ENCODE assay signal across 29 cellular contexts in the genomic region with DNA sequence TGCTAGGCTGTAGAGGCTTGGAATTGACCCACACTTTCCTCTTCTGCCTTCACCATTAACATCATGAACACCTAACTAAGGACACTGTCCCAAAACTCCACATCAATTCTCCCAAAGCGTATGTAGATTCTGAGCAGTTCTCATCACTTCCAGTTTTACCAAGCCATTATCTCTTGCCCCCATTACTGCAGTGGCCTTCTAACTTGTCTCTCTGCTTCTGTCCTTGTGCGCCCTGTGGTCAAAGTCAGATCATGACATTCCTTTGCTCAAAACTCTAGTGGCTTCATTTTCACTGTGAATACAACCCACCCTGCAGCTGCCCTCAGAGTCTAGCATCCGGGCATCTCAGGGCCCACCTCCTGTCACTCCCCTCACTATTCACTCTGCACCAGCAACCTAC.
"Had no signal": no experiment of that assay in that cellular context is flagged by ENCODE, and none has a peak within 500 bp of the region (broad histone marks: within the 10 kb centered on the region; RNA-seq: fewer than 3 reads in every experiment).

No MANE protein-coding gene starts in this region.

- H3K4me1 Mint-ChIP-seq: stimulated activated effector memory CD8-positive, alpha-beta T cell treated with anti-CD3 and anti-CD28 coated beads, Interleukin-12 subunit alpha, Interleukin-12 subunit beta, amount 100 ng/mL, for 72 hours; stimulated activated memory B cell treated with anti-CD40 and anti-IgM and Interleukin-4, amounts not matched to agents 10 μg/mL and 1 μg/mL and 100 μg/mL, for 72 hours; stimulated activated naive B cell treated with anti-CD40 and anti-IgM and Interleukin-4, amounts not matched to agents 10 μg/mL and 1 μg/mL and 100 μg/mL, for 72 hours; stimulated activated naive CD8-positive, alpha-beta T cell treated with anti-CD3 and anti-CD28 coated beads, Interleukin-15, amount 100 ng/mL, for 72 hours had no signal

- H3K4me3 Mint-ChIP-seq: stimulated activated effector memory CD8-positive, alpha-beta T cell treated with anti-CD3 and anti-CD28 coated beads, Interleukin-12 subunit alpha, Interleukin-12 subunit beta, amount 100 ng/mL, for 72 hours; stimulated activated memory B cell treated with anti-CD40 and anti-IgM and Interleukin-4, amounts not matched to agents 10 μg/mL and 1 μg/mL and 100 μg/mL, for 72 hours; stimulated activated naive B cell treated with anti-CD40 and anti-IgM and Interleukin-4, amounts not matched to agents 10 μg/mL and 1 μg/mL and 100 μg/mL, for 72 hours; stimulated activated naive CD8-positive, alpha-beta T cell treated with anti-CD3 and anti-CD28 coated beads, Interleukin-15, amount 100 ng/mL, for 72 hours; stimulated activated naive CD8-positive, alpha-beta T cell treated with anti-CD3 and anti-CD28 coated beads, Interleukin-15, Interleukin-2, amounts not matched to agents 100 ng/mL and 50 ng/mL, for 24 hours; type B pancreatic cell had no signal

- H3K27ac ChIP-seq: stomach, suprapubic skin, testis, thoracic aorta, thyroid gland, tibial artery, tibial nerve, transverse colon, upper lobe of left lung, upper lobe of right lung, uterus, vagina had no signal

- H3K27me3 Mint-ChIP-seq: stimulated activated memory B cell treated with anti-CD40 and anti-IgM and Interleukin-4, amounts not matched to agents 10 μg/mL and 1 μg/mL and 100 μg/mL, for 72 hours; stimulated activated naive B cell treated with anti-CD40 and anti-IgM and Interleukin-4, amounts not matched to agents 10 μg/mL and 1 μg/mL and 100 μg/mL, for 72 hours; stimulated activated naive CD8-positive, alpha-beta T cell treated with anti-CD3 and anti-CD28 coated beads, Interleukin-15, amount 100 ng/mL, for 72 hours had no signal

- FAIRE-seq: urothelium cell line had no signal

- DNase-seq: stimulated activated CD4-positive, alpha-beta T cell treated with anti-CD3 and anti-CD28 coated beads, Interleukin-2, amount 100 ng/mL, for 48 hours; stimulated activated CD4-positive, alpha-beta T cell treated with anti-CD3 and anti-CD28 coated beads, Interleukin-4, amount 100 ng/mL, for 1 hour; stimulated activated CD4-positive, alpha-beta T cell treated with anti-CD3 and anti-CD28 coated beads, Interleukin-4, amount 100 ng/mL, for 24 hours; stimulated activated CD4-positive, alpha-beta T cell treated with anti-CD3 and anti-CD28 coated beads, Interleukin-4, amount 100 ng/mL, for 4 hours; stimulated activated CD8-positive, alpha-beta memory T cell treated with anti-CD3 and anti-CD28 coated beads, Interleukin-4, amount 100 ng/mL, for 48 hours; stimulated activated naive B cell treated with anti-CD40 and anti-IgM and Interleukin-4, amounts not matched to agents 10 μg/mL and 1 μg/mL and 100 μg/mL, for 72 hours; stimulated activated naive CD4-positive, alpha-beta T cell; stimulated activated naive CD4-positive, alpha-beta T cell treated with Interleukin-2 at 50 U/mL for 16 hours; stimulated activated naive CD8-positive, alpha-beta T cell treated with anti-CD3 and anti-CD28 coated beads, Interleukin-15, amount 100 ng/mL, for 72 hours; stimulated activated naive CD8-positive, alpha-beta T cell treated with anti-CD3 and anti-CD28 coated beads, Interleukin-15, Interleukin-2, amounts not matched to agents 100 U/mL and 50 U/mL, for 24 hours; stomach; substantia nigra; testis; thyroid gland; tibial artery; transverse colon; trophoblast cell; upper lobe of left lung; upper lobe of right lung; uterus had no signal

- H3K4me3 ChIP-seq: stomach, suprapubic skin, testis, thoracic aorta, thyroid gland, tibial artery, tibial nerve, transverse colon, upper lobe of left lung, upper lobe of right lung, uterus, vagina had no signal

- H3K36me3 ChIP-seq: stomach, suprapubic skin, thoracic aorta, thyroid gland, tibial artery, tibial nerve, transverse colon, upper lobe of left lung, upper lobe of right lung, uterus, vagina had no signal

- H3K27me3 ChIP-seq: suprapubic skin, testis, thyroid gland, tibial nerve, upper lobe of left lung, uterus, vagina had no signal

- H3K9me3 Mint-ChIP-seq: stimulated activated effector memory CD8-positive, alpha-beta T cell treated with anti-CD3 and anti-CD28 coated beads, Interleukin-12 subunit alpha, Interleukin-12 subunit beta, amount 100 ng/mL, for 72 hours; stimulated activated memory B cell treated with anti-CD40 and anti-IgM and Interleukin-4, amounts not matched to agents 10 μg/mL and 1 μg/mL and 100 μg/mL, for 72 hours; stimulated activated naive B cell treated with anti-CD40 and anti-IgM and Interleukin-4, amounts not matched to agents 10 μg/mL and 1 μg/mL and 100 μg/mL, for 72 hours; stimulated activated naive CD8-positive, alpha-beta T cell treated with anti-CD3 and anti-CD28 coated beads, Interleukin-15, amount 100 ng/mL, for 72 hours; stimulated activated naive CD8-positive, alpha-beta T cell treated with anti-CD3 and anti-CD28 coated beads, Interleukin-15, Interleukin-2, amounts not matched to agents 100 ng/mL and 50 ng/mL, for 24 hours; type B pancreatic cell had no signal

- H3K9me3 ChIP-seq: stomach, suprapubic skin, testis, thoracic aorta, thyroid gland, tibial artery, tibial nerve, transverse colon, upper lobe of left lung, upper lobe of right lung, uterus, vagina had no signal

- H3K27ac Mint-ChIP-seq: stimulated activated effector memory CD8-positive, alpha-beta T cell treated with anti-CD3 and anti-CD28 coated beads, Interleukin-12 subunit alpha, Interleukin-12 subunit beta, amount 100 ng/mL, for 72 hours; stimulated activated memory B cell treated with anti-CD40 and anti-IgM and Interleukin-4, amounts not matched to agents 10 μg/mL and 1 μg/mL and 100 μg/mL, for 72 hours; stimulated activated naive B cell treated with anti-CD40 and anti-IgM and Interleukin-4, amounts not matched to agents 10 μg/mL and 1 μg/mL and 100 μg/mL, for 72 hours; stimulated activated naive CD8-positive, alpha-beta T cell treated with anti-CD3 and anti-CD28 coated beads, Interleukin-15, Interleukin-2, amounts not matched to agents 100 ng/mL and 50 ng/mL, for 24 hours; type B pancreatic cell had no signal

- H3K36me3 Mint-ChIP-seq: stimulated activated effector memory CD8-positive, alpha-beta T cell treated with anti-CD3 and anti-CD28 coated beads, Interleukin-12 subunit alpha, Interleukin-12 subunit beta, amount 100 ng/mL, for 72 hours; stimulated activated naive B cell treated with anti-CD40 and anti-IgM and Interleukin-4, amounts not matched to agents 10 μg/mL and 1 μg/mL and 100 μg/mL, for 72 hours; type B pancreatic cell had no signal

- H3K4me1 ChIP-seq: stomach, suprapubic skin, testis, thyroid gland, tibial artery, tibial nerve, transverse colon, upper lobe of left lung, upper lobe of right lung, uterus, vagina had no signal

- ATAC-seq: stimulated activated effector memory CD8-positive, alpha-beta T cell treated with anti-CD3 and anti-CD28 coated beads, Interleukin-12 subunit alpha, Interleukin-12 subunit beta, amount 100 ng/mL, for 72 hours; stimulated activated memory B cell treated with anti-CD40 and anti-IgM and Interleukin-4, amounts not matched to agents 10 μg/mL and 1 μg/mL and 100 μg/mL, for 72 hours; stimulated activated naive B cell treated with anti-CD40 and anti-IgM and Interleukin-4, amounts not matched to agents 10 μg/mL and 1 μg/mL and 100 μg/mL, for 72 hours; stimulated activated naive CD8-positive, alpha-beta T cell treated with anti-CD3 and anti-CD28 coated beads, Interleukin-15, amount 100 ng/mL, for 72 hours; stimulated activated naive CD8-positive, alpha-beta T cell treated with anti-CD3 and anti-CD28 coated beads, Interleukin-15, Interleukin-2, amounts not matched to agents 100 U/mL and 50 U/mL, for 24 hours; upper lobe of right lung had no signal
